ENCODE assay signal across 22 cellular contexts in genomic region chr4:84905646-84906045, GRCh38.
"Had no signal": no experiment of that assay in that cellular context is flagged by ENCODE, and none has a peak within 500 bp of the region (broad histone marks: within the 10 kb centered on the region; RNA-seq: fewer than 3 reads in every experiment).

No MANE protein-coding gene starts in this region.

- H3K9me3 Mint-ChIP-seq: stimulated activated memory B cell treated with anti-CD40 and anti-IgM and Interleukin-4, amounts not matched to agents 10 μg/mL and 1 μg/mL and 100 μg/mL, for 72 hours; stimulated activated naive CD8-positive, alpha-beta T cell treated with anti-CD3 and anti-CD28 coated beads, Interleukin-15, Interleukin-2, amounts not matched to agents 100 ng/mL and 50 ng/mL, for 24 hours had no signal

- H3K4me1 Mint-ChIP-seq: immature natural killer cell; naive thymus-derived CD8-positive, alpha-beta T cell; stimulated activated memory B cell treated with anti-CD40 and anti-IgM and Interleukin-4, amounts not matched to agents 10 μg/mL and 1 μg/mL and 100 μg/mL, for 72 hours had no signal

- H3K4me1 ChIP-seq: esophagus squamous epithelium, right lobe of liver had no signal

- H3K27ac Mint-ChIP-seq: effector memory CD8-positive, alpha-beta T cell; immature natural killer cell; naive thymus-derived CD8-positive, alpha-beta T cell; stimulated activated memory B cell treated with anti-CD40 and anti-IgM and Interleukin-4, amounts not matched to agents 10 μg/mL and 1 μg/mL and 100 μg/mL, for 72 hours; stimulated activated naive CD8-positive, alpha-beta T cell treated with anti-CD3 and anti-CD28 coated beads, Interleukin-15, Interleukin-2, amounts not matched to agents 100 ng/mL and 50 ng/mL, for 24 hours had no signal

- H3K9me3 ChIP-seq: esophagus squamous epithelium, left ventricle myocardium inferior, mucosa of descending colon, psoas muscle, right lobe of liver, spleen, tibial artery, upper lobe of left lung, uterus had no signal

- H3K4me3 ChIP-seq: esophagus squamous epithelium, left ventricle myocardium inferior, lung, mucosa of descending colon, psoas muscle, right lobe of liver, spleen, tibial artery, upper lobe of left lung, uterus had no signal

- H3K27ac ChIP-seq: epithelial cell of prostate, esophagus squamous epithelium, left ventricle myocardium inferior, psoas muscle, right lobe of liver, spleen, tibial artery, upper lobe of left lung, uterus had no signal

- H3K27me3 ChIP-seq: esophagus squamous epithelium, right lobe of liver, spleen, tibial artery, upper lobe of left lung, uterus had no signal

- H3K4me3 Mint-ChIP-seq: effector memory CD8-positive, alpha-beta T cell; immature natural killer cell; naive thymus-derived CD8-positive, alpha-beta T cell; stimulated activated memory B cell treated with anti-CD40 and anti-IgM and Interleukin-4, amounts not matched to agents 10 μg/mL and 1 μg/mL and 100 μg/mL, for 72 hours; stimulated activated naive CD8-positive, alpha-beta T cell treated with anti-CD3 and anti-CD28 coated beads, Interleukin-15, Interleukin-2, amounts not matched to agents 100 ng/mL and 50 ng/mL, for 24 hours had no signal

- ATAC-seq: effector memory CD8-positive, alpha-beta T cell; mucosa of descending colon; naive thymus-derived CD8-positive, alpha-beta T cell; psoas muscle; right lobe of liver; stimulated activated memory B cell treated with anti-CD40 and anti-IgM and Interleukin-4, amounts not matched to agents 10 μg/mL and 1 μg/mL and 100 μg/mL, for 72 hours had no signal

- H3K36me3 Mint-ChIP-seq: immature natural killer cell; naive thymus-derived CD8-positive, alpha-beta T cell; stimulated activated memory B cell treated with anti-CD40 and anti-IgM and Interleukin-4, amounts not matched to agents 10 μg/mL and 1 μg/mL and 100 μg/mL, for 72 hours had no signal

- DNase-seq: effector memory CD8-positive, alpha-beta T cell; esophagus squamous epithelium; foreskin fibroblast; immature natural killer cell; left ventricle myocardium inferior; mesenchymal stem cell; mucosa of descending colon; naive thymus-derived CD8-positive, alpha-beta T cell; psoas muscle; retina; right lobe of liver; spleen; stimulated activated CD4-positive, alpha-beta T cell treated with anti-CD3 and anti-CD28 coated beads, Interleukin-15, amount 100 ng/mL, for 24 hours; stimulated activated CD4-positive, alpha-beta T cell treated with anti-CD3 and anti-CD28 coated beads, Interleukin-1b, Interleukin-23, amount 100 ng/mL, for 48 hours; stimulated activated CD4-positive, alpha-beta T cell treated with anti-CD3 and anti-CD28 coated beads, Interleukin-4, amount 100 ng/mL, for 24 hours; tibial artery; upper lobe of left lung; uterus had no signal

- H3K27me3 Mint-ChIP-seq: effector memory CD8-positive, alpha-beta T cell; stimulated activated memory B cell treated with anti-CD40 and anti-IgM and Interleukin-4, amounts not matched to agents 10 μg/mL and 1 μg/mL and 100 μg/mL, for 72 hours; stimulated activated naive CD8-positive, alpha-beta T cell treated with anti-CD3 and anti-CD28 coated beads, Interleukin-15, Interleukin-2, amounts not matched to agents 100 ng/mL and 50 ng/mL, for 24 hours had no signal

- H3K36me3 ChIP-seq: right lobe of liver, upper lobe of left lung had no signal
